13 cellular contexts compared by ENCODE assay signal in genomic region chr21:17795084-17796036, GRCh38. TPM values are rescaled to one million over a fixed set of nuclear protein-coding genes. Genes with fewer than 3 reads are reported as not detected.
A peak's percentile ranks its signal among the peaks of the same experiment; 100 is the strongest.
DNase-seq lines count a peak whose midpoint lies in the region; ATAC-seq and TF ChIP-seq lines count a peak whose summit lies in the region.
"Had no signal": no experiment of that assay in that cellular context is flagged by ENCODE, and none has a peak within 500 bp of the region (broad histone marks: within the 10 kb centered on the region; RNA-seq: fewer than 3 reads in every experiment).

No MANE protein-coding gene starts in this region.

- no peaks in the 10 kb centered on the region for H3K27me3 Mint-ChIP-seq in activated naive CD4-positive, alpha-beta T cell treated with anti-CD3 and anti-CD28 coated beads, Interleukin-2, amount 50 U/mL, for 24 hours
- H3K27me3 Mint-ChIP-seq in activated CD8-positive, alpha-beta T cell treated with anti-CD3 and anti-CD28 coated beads for 36 hours, result no peaks in the 10 kb centered on the region

- H3K4me3 Mint-ChIP-seq in activated naive CD4-positive, alpha-beta T cell treated with anti-CD3 and anti-CD28 coated beads, Interleukin-2, amount 50 U/mL, for 24 hours, result peak overlapping the region; percentile 60
- H3K4me3 Mint-ChIP-seq in activated CD8-positive, alpha-beta T cell treated with anti-CD3 and anti-CD28 coated beads for 36 hours, result peak overlapping the region; percentile 41

- CTCF ChIA-PET in activated CD8-positive, alpha-beta T cell treated with anti-CD3 and anti-CD28 coated beads for 36 hours (lab: Charles Lee), result interaction anchor here (0.6 to 2.8 kb wide), 6 partner anchors 12 to 130 kb away, joined by 3 to 18 read pairs (median 4); partner anchors contain the start of gene C21orf91

- TF ChIP-seq CTCF in activated CD8-positive, alpha-beta T cell treated with anti-CD3 and anti-CD28 coated beads for 36 hours (IDR thresholded peaks at IDR 0.05), result no peak
- TF ChIP-seq CTCF in lower lobe of right lung (IDR thresholded peaks at IDR 0.05) (no peak), uterus (IDR thresholded peaks at IDR 0.05) (no peak)

- peak; percentile 49 for ATAC-seq in activated CD8-positive, alpha-beta T cell treated with anti-CD3 and anti-CD28 coated beads for 36 hours
- no peak for ATAC-seq in lower lobe of right lung
- ATAC-seq in GM19452 (IDR thresholded peaks at IDR 0.05; ENCODE audit: unreplicated experiment), result no peak
- ATAC-seq in GM21423 (IDR thresholded peaks at IDR 0.05; ENCODE audit: unreplicated experiment), result no peak

- peaks cover 26% of the 10 kb centered on the region for H3K36me3 Mint-ChIP-seq in activated naive CD4-positive, alpha-beta T cell treated with anti-CD3 and anti-CD28 coated beads, Interleukin-2, amount 50 U/mL, for 24 hours
- peaks cover 52% of the 10 kb centered on the region for H3K36me3 Mint-ChIP-seq in activated CD8-positive, alpha-beta T cell treated with anti-CD3 and anti-CD28 coated beads for 36 hours (ENCODE audit: low read depth)

- peaks cover 72% of the 10 kb centered on the region for H3K4me1 Mint-ChIP-seq in activated naive CD4-positive, alpha-beta T cell treated with anti-CD3 and anti-CD28 coated beads, Interleukin-2, amount 50 U/mL, for 24 hours
- peaks cover 67% of the 10 kb centered on the region for H3K4me1 Mint-ChIP-seq in activated CD8-positive, alpha-beta T cell treated with anti-CD3 and anti-CD28 coated beads for 36 hours (ENCODE audit: low read depth)

- no peak for TF ChIP-seq POLR2A in uterus (IDR thresholded peaks at IDR 0.05)

- no peaks in the 10 kb centered on the region for H3K9me3 Mint-ChIP-seq in activated naive CD4-positive, alpha-beta T cell treated with anti-CD3 and anti-CD28 coated beads, Interleukin-2, amount 50 U/mL, for 24 hours
- no peaks in the 10 kb centered on the region for H3K9me3 Mint-ChIP-seq in activated CD8-positive, alpha-beta T cell treated with anti-CD3 and anti-CD28 coated beads for 36 hours

- H3K9me3 ChIP-seq in lower lobe of right lung (no peaks in the 10 kb centered on the region), uterus (no peaks in the 10 kb centered on the region)
- H3K9me3 ChIP-seq: suprapubic skin had no signal

- H3K27me3 ChIP-seq in lower lobe of right lung (ENCODE audit: low read depth), result no peaks in the 10 kb centered on the region
- H3K27me3 ChIP-seq in uterus, result no peaks in the 10 kb centered on the region
- H3K27me3 ChIP-seq: brain microvascular endothelial cell, suprapubic skin had no signal

- H3K4me3 ChIP-seq in lower lobe of right lung (no peak overlapping the region), uterus (no peak overlapping the region)
- H3K4me3 ChIP-seq: suprapubic skin had no signal

- H3K36me3 ChIP-seq in lower lobe of right lung, result peaks cover 7% of the 10 kb centered on the region
- H3K36me3 ChIP-seq in uterus, result no peaks in the 10 kb centered on the region
- H3K36me3 ChIP-seq: brain microvascular endothelial cell had no signal

- intact Hi-C loops in activated CD8-positive, alpha-beta T cell treated with anti-CD3 and anti-CD28 coated beads for 36 hours (cut with micrococcal nuclease), result no loop called here
- intact Hi-C loops in lower lobe of right lung (cut with DNase I) (no loop called here), uterus (cut with DNase I; ENCODE audit: low total_unique reads) (no loop called here)

- H3K27ac ChIP-seq in lower lobe of right lung (peak overlapping the region; percentile 78), uterus (peak overlapping the region in 1 of 2 donors; percentile 4)
- H3K27ac ChIP-seq: brain microvascular endothelial cell had no signal

- DNase-seq in activated naive CD4-positive, alpha-beta T cell treated with Interleukin-2 at 50 U/mL for 16 hours, result no peak
- DNase-seq in activated CD8-positive, alpha-beta T cell treated with anti-CD3 and anti-CD28 coated beads for 36 hours, result no peak
- DNase-seq in lower lobe of right lung, result no peak
- no peak for DNase-seq in germinal center (ENCODE audit: low spot score)
- DNase-seq in uterus, result no peak
- DNase-seq: brain microvascular endothelial cell, DMS153, NCI-H2107, SHP77 treated with DMSO at 0.1 percent for 48 hours had no signal

- peak overlapping the region; percentile 88 for H3K27ac Mint-ChIP-seq in activated naive CD4-positive, alpha-beta T cell treated with anti-CD3 and anti-CD28 coated beads, Interleukin-2, amount 50 U/mL, for 24 hours
- H3K27ac Mint-ChIP-seq in activated CD8-positive, alpha-beta T cell treated with anti-CD3 and anti-CD28 coated beads for 36 hours, result peak overlapping the region; percentile 94

- POLR2A ChIA-PET in activated CD8-positive, alpha-beta T cell treated with anti-CD3 and anti-CD28 coated beads for 36 hours (lab: Charles Lee), result interaction anchor here (0.9 to 2.6 kb wide), 3 partner anchors 12 to 23 kb away, joined by 3 to 16 read pairs (median 4); no protein-coding TSS in a partner anchor

- peaks cover 38% of the 10 kb centered on the region for H3K4me1 ChIP-seq in lower lobe of right lung
- H3K4me1 ChIP-seq in uterus, result peaks cover 0 to 5% of the 10 kb centered on the region in 2 donors

RNA-seq across cellular contexts. Expression of gene C21orf91, which starts 23.8 kb away (rescaled TPM):
- total RNA-seq in activated CD8-positive, alpha-beta T cell treated with anti-CD3 and anti-CD28 coated beads for 36 hours, result 10 to 100 TPM; 32.5 to 32.6 TPM
- 24.8 TPM for total RNA-seq in lower lobe of right lung
- total RNA-seq in uterus, result 10 to 100 TPM; 21.5 to 68.4 (median 30.3) TPM
